In genomic region chr14:54556535-54556934, GRCh38 we compare ENCODE assay signal across 2 cellular contexts.
TF ChIP-seq lines count a peak whose summit lies in the region.

No MANE protein-coding gene starts in this region.

TF ChIP-seq in Ishikawa, 13 proteins besides CTCF, POLR2A, EP300 and RAD21 (continued from another document):
- TF ChIP-seq, protein P1, sequence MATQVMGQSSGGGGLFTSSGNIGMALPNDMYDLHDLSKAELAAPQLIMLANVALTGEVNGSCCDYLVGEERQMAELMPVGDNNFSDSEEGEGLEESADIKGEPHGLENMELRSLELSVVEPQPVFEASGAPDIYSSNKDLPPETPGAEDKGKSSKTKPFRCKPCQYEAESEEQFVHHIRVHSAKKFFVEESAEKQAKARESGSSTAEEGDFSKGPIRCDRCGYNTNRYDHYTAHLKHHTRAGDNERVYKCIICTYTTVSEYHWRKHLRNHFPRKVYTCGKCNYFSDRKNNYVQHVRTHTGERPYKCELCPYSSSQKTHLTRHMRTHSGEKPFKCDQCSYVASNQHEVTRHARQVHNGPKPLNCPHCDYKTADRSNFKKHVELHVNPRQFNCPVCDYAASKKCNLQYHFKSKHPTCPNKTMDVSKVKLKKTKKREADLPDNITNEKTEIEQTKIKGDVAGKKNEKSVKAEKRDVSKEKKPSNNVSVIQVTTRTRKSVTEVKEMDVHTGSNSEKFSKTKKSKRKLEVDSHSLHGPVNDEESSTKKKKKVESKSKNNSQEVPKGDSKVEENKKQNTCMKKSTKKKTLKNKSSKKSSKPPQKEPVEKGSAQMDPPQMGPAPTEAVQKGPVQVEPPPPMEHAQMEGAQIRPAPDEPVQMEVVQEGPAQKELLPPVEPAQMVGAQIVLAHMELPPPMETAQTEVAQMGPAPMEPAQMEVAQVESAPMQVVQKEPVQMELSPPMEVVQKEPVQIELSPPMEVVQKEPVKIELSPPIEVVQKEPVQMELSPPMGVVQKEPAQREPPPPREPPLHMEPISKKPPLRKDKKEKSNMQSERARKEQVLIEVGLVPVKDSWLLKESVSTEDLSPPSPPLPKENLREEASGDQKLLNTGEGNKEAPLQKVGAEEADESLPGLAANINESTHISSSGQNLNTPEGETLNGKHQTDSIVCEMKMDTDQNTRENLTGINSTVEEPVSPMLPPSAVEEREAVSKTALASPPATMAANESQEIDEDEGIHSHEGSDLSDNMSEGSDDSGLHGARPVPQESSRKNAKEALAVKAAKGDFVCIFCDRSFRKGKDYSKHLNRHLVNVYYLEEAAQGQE (IDR thresholded peaks at IDR 0.05; ENCODE audit: low read depth) = no peak
- TF ChIP-seq CEBPB (IDR thresholded peaks at IDR 0.05) = peak; percentile 83
- TF ChIP-seq FOXM1 (IDR thresholded peaks at IDR 0.05; ENCODE audit: borderline replicate concordance, low read depth) = no peak

TF ChIP-seq in HepG2, 621 proteins besides CTCF, POLR2A, EP300 and RAD21 (continued from another document and continues in another):
- no peak for TF ChIP-seq ZNF317 (CRISPR knock-in tag; IDR thresholded peaks at IDR 0.05)
- TF ChIP-seq, protein P2, sequence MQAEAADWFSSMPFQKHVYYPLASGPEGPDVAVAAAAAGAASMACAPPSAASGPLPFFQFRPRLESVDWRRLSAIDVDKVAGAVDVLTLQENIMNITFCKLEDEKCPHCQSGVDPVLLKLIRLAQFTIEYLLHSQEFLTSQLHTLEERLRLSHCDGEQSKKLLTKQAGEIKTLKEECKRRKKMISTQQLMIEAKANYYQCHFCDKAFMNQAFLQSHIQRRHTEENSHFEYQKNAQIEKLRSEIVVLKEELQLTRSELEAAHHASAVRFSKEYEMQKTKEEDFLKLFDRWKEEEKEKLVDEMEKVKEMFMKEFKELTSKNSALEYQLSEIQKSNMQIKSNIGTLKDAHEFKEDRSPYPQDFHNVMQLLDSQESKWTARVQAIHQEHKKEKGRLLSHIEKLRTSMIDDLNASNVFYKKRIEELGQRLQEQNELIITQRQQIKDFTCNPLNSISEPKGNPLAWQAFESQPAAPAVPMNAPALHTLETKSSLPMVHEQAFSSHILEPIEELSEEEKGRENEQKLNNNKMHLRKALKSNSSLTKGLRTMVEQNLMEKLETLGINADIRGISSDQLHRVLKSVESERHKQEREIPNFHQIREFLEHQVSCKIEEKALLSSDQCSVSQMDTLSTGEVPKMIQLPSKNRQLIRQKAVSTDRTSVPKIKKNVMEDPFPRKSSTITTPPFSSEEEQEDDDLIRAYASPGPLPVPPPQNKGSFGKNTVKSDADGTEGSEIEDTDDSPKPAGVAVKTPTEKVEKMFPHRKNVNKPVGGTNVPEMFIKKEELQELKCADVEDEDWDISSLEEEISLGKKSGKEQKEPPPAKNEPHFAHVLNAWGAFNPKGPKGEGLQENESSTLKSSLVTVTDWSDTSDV (CRISPR knock-in tag; IDR thresholded peaks at IDR 0.05) = no peak
- no peak for TF ChIP-seq ZNF549 (CRISPR knock-in tag; IDR thresholded peaks at IDR 0.05)
- TF ChIP-seq, protein P3, sequence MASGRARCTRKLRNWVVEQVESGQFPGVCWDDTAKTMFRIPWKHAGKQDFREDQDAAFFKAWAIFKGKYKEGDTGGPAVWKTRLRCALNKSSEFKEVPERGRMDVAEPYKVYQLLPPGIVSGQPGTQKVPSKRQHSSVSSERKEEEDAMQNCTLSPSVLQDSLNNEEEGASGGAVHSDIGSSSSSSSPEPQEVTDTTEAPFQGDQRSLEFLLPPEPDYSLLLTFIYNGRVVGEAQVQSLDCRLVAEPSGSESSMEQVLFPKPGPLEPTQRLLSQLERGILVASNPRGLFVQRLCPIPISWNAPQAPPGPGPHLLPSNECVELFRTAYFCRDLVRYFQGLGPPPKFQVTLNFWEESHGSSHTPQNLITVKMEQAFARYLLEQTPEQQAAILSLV (CRISPR knock-in tag; IDR thresholded peaks at IDR 0.05; ENCODE audit: borderline replicate concordance) = no peak
- no peak for TF ChIP-seq ZNF121 (CRISPR knock-in tag; IDR thresholded peaks at IDR 0.05)
- no peak for TF ChIP-seq ZNF670 (CRISPR knock-in tag; IDR thresholded peaks at IDR 0.05; ENCODE audit: borderline replicate concordance)
- TF ChIP-seq HMGXB3 (CRISPR knock-in tag; IDR thresholded peaks at IDR 0.05; ENCODE audit: borderline replicate concordance) = no peak
- TF ChIP-seq ZNF383 (CRISPR knock-in tag; IDR thresholded peaks at IDR 0.05; ENCODE audit: borderline replicate concordance) = no peak
- peak; percentile 76 for TF ChIP-seq HDAC2 (CRISPR knock-in tag; IDR thresholded peaks at IDR 0.05)
- peak; percentile 74; the same call in 1 of the 2 replicates for TF ChIP-seq MED1 (CRISPR knock-in tag; IDR thresholded peaks at IDR 0.05)
- TF ChIP-seq ZNF746 (CRISPR knock-in tag; IDR thresholded peaks at IDR 0.05) = no peak
- TF ChIP-seq DNMT3B (CRISPR knock-in tag; conservative IDR thresholded peaks at IDR 0.05) = no peak
- TF ChIP-seq, protein P4, sequence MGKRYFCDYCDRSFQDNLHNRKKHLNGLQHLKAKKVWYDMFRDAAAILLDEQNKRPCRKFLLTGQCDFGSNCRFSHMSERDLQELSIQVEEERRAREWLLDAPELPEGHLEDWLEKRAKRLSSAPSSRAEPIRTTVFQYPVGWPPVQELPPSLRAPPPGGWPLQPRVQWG (CRISPR knock-in tag; IDR thresholded peaks at IDR 0.05; ENCODE audit: borderline replicate concordance, low read depth) = no peak
- no peak for TF ChIP-seq MLXIP (CRISPR knock-in tag; IDR thresholded peaks at IDR 0.05; ENCODE audit: borderline replicate concordance)
- TF ChIP-seq HNRNPL (IDR thresholded peaks at IDR 0.05; ENCODE audit: low read depth, low read length) = no peak
- TF ChIP-seq SIX1 (CRISPR knock-in tag; IDR thresholded peaks at IDR 0.05; ENCODE audit: borderline replicate concordance) = no peak
- TF ChIP-seq, protein P5, sequence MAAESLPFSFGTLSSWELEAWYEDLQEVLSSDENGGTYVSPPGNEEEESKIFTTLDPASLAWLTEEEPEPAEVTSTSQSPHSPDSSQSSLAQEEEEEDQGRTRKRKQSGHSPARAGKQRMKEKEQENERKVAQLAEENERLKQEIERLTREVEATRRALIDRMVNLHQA (CRISPR knock-in tag; IDR thresholded peaks at IDR 0.05) = no peak
- TF ChIP-seq ZNF878 (CRISPR knock-in tag; IDR thresholded peaks at IDR 0.05) = no peak
- TF ChIP-seq SYNCRIP (IDR thresholded peaks at IDR 0.05; ENCODE audit: insufficient read depth, low read depth, low read length) = no peak
- TF ChIP-seq, protein P6, sequence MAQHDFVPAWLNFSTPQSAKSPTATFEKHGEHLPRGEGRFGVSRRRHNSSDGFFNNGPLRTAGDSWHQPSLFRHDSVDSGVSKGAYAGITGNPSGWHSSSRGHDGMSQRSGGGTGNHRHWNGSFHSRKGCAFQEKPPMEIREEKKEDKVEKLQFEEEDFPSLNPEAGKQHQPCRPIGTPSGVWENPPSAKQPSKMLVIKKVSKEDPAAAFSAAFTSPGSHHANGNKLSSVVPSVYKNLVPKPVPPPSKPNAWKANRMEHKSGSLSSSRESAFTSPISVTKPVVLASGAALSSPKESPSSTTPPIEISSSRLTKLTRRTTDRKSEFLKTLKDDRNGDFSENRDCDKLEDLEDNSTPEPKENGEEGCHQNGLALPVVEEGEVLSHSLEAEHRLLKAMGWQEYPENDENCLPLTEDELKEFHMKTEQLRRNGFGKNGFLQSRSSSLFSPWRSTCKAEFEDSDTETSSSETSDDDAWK (CRISPR knock-in tag; IDR thresholded peaks at IDR 0.05) = no peak
- no peak for TF ChIP-seq ZNF230 (CRISPR knock-in tag; IDR thresholded peaks at IDR 0.05)
- TF ChIP-seq NFRKB (IDR thresholded peaks at IDR 0.05) = no peak
- no peak for TF ChIP-seq RFXANK (CRISPR knock-in tag; IDR thresholded peaks at IDR 0.05)
- TF ChIP-seq HMG20B (CRISPR knock-in tag; conservative IDR thresholded peaks at IDR 0.05) = peak; percentile 48; the same call in 1 of the 2 replicates
- TF ChIP-seq, protein P7, sequence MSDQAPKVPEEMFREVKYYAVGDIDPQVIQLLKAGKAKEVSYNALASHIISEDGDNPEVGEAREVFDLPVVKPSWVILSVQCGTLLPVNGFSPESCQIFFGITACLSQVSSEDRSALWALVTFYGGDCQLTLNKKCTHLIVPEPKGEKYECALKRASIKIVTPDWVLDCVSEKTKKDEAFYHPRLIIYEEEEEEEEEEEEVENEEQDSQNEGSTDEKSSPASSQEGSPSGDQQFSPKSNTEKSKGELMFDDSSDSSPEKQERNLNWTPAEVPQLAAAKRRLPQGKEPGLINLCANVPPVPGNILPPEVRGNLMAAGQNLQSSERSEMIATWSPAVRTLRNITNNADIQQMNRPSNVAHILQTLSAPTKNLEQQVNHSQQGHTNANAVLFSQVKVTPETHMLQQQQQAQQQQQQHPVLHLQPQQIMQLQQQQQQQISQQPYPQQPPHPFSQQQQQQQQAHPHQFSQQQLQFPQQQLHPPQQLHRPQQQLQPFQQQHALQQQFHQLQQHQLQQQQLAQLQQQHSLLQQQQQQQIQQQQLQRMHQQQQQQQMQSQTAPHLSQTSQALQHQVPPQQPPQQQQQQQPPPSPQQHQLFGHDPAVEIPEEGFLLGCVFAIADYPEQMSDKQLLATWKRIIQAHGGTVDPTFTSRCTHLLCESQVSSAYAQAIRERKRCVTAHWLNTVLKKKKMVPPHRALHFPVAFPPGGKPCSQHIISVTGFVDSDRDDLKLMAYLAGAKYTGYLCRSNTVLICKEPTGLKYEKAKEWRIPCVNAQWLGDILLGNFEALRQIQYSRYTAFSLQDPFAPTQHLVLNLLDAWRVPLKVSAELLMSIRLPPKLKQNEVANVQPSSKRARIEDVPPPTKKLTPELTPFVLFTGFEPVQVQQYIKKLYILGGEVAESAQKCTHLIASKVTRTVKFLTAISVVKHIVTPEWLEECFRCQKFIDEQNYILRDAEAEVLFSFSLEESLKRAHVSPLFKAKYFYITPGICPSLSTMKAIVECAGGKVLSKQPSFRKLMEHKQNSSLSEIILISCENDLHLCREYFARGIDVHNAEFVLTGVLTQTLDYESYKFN (CRISPR knock-in tag; conservative IDR thresholded peaks at IDR 0.05) = no peak
- TF ChIP-seq, protein P8, sequence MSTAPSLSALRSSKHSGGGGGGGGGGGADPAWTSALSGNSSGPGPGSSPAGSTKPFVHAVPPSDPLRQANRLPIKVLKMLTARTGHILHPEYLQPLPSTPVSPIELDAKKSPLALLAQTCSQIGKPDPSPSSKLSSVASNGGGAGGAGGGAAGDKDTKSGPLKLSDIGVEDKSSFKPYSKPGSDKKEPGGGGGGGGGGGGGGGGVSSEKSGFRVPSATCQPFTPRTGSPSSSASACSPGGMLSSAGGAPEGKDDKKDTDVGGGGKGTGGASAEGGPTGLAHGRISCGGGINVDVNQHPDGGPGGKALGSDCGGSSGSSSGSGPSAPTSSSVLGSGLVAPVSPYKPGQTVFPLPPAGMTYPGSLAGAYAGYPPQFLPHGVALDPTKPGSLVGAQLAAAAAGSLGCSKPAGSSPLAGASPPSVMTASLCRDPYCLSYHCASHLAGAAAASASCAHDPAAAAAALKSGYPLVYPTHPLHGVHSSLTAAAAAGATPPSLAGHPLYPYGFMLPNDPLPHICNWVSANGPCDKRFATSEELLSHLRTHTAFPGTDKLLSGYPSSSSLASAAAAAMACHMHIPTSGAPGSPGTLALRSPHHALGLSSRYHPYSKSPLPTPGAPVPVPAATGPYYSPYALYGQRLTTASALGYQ (CRISPR knock-in tag; IDR thresholded peaks at IDR 0.05) = no peak
- TF ChIP-seq CEBPG (CRISPR knock-in tag; IDR thresholded peaks at IDR 0.05) = peak; percentile 100
- TF ChIP-seq FOXK2 (IDR thresholded peaks at IDR 0.05) = no peak
- TF ChIP-seq TBP (CRISPR knock-in tag; IDR thresholded peaks at IDR 0.05) = no peak
- TF ChIP-seq ATF2 (CRISPR knock-in tag; IDR thresholded peaks at IDR 0.05) = peak; percentile 87
